ENCODE assay signal across 11 cellular contexts in genomic region chr12:116520801-116521471, GRCh38. TPM values are rescaled to one million over a fixed set of nuclear protein-coding genes. Genes with fewer than 3 reads are reported as not detected.
DNase-seq lines count a peak whose midpoint lies in the region; ATAC-seq and TF ChIP-seq lines count a peak whose summit lies in the region.
"Had no signal": no experiment of that assay in that cellular context is flagged by ENCODE, and none has a peak within 500 bp of the region (broad histone marks: within the 10 kb centered on the region; RNA-seq: fewer than 3 reads in every experiment).

No MANE protein-coding gene starts in this region.

- peak overlapping the region; percentile 72 for H2AK5ac ChIP-seq in mesenchymal stem cell (ENCODE audit: low read length, severe bottlenecking)

- H3K27me3 ChIP-seq in MG63 (no peaks in the 10 kb centered on the region), mesenchymal stem cell (ENCODE audit: control insufficient read depth in 1 of 2, insufficient read depth in 1 of 2, low read length in 2 of 2) (peaks cover 0 to 3% of the 10 kb centered on the region in 2 experiments), endodermal cell (ENCODE audit: control insufficient read depth, insufficient read depth, low read length, poor library complexity, severe bottlenecking) (no peaks in the 10 kb centered on the region)

- H3K18ac ChIP-seq in mesenchymal stem cell (ENCODE audit: low read depth in 1 of 2, low read length in 2 of 2): peak overlapping the region in 1 of 2 experiments; percentile 72

- H3K4me1 Mint-ChIP-seq in endodermal cell: peaks cover 40% of the 10 kb centered on the region

- H3K4ac ChIP-seq in mesenchymal stem cell (ENCODE audit: low read depth in 1 of 2, low read length in 2 of 2): no peak overlapping the region

- H2BK120ac ChIP-seq in mesenchymal stem cell (ENCODE audit: low read depth, low read length): no peak overlapping the region

- no peak overlapping the region for H2BK5ac ChIP-seq in mesenchymal stem cell (ENCODE audit: low read depth, low read length, poor library complexity, severe bottlenecking)

- no peaks in the 10 kb centered on the region for H3K36me3 Mint-ChIP-seq in endodermal cell (ENCODE audit: low read depth)
- H3K36me3 Mint-ChIP-seq: CD4-positive, CD25-positive, alpha-beta regulatory T cell had no signal

- H3K4me2 ChIP-seq in mesenchymal stem cell (ENCODE audit: low read length, poor library complexity, severe bottlenecking): peak overlapping the region; percentile 12

- peaks cover 31% of the 10 kb centered on the region for H3K27me3 Mint-ChIP-seq in endodermal cell (ENCODE audit: insufficient read depth)
- H3K27me3 Mint-ChIP-seq: CD4-positive, CD25-positive, alpha-beta regulatory T cell had no signal

- 50% methylated on average over 15 of the region's 15 CpGs for WGBS in mesenchymal stem cell
- 78 to 88% methylated on average over 6 to 15 of the region's 15 CpGs for WGBS in endodermal cell (ENCODE audit: insufficient coverage in 1 of 2, insufficient read length in 1 of 2), 2 experiments

- peak overlapping the region; percentile 70 for H2BK15ac ChIP-seq in mesenchymal stem cell (ENCODE audit: low read depth, poor library complexity, severe bottlenecking)

- DNase-seq in AG10803 (ENCODE audit: low read depth) (peak; percentile 91), MG63 (peak; percentile 67), cardiac fibroblast (ENCODE audit: low read depth in 2 of 2) (peak; percentile 46 to 77), mesenchymal stem cell (peak; percentile 59), DMS79 treated with DMSO at 0.1 percent for 48 hours (lab: John Stamatoyannopoulos, UW) (no peak), endodermal cell (no peak)
- no peak for DNase-seq in activated T-cell treated with anti-CD3 and anti-CD28 coated beads, Interleukin-2, amount 50 U/mL, for 48 hours
- DNase-seq: NCI-H2081 treated with DMSO at 0.1 percent for 48 hours, psoas muscle had no signal

- peak overlapping the region in 1 of 2 experiments; percentile 56 for H3K14ac ChIP-seq in mesenchymal stem cell (ENCODE audit: low read length in 2 of 2)

- no peaks in the 10 kb centered on the region for H3K9me3 ChIP-seq in MG63
- no peaks in the 10 kb centered on the region for H3K9me3 ChIP-seq in mesenchymal stem cell (ENCODE audit: control insufficient read depth, low read length)
- no peaks in the 10 kb centered on the region for H3K9me3 ChIP-seq in endodermal cell (ENCODE audit: control insufficient read depth, low read length)
- H3K9me3 ChIP-seq: psoas muscle had no signal

- no peak overlapping the region for H2AFZ ChIP-seq in mesenchymal stem cell (ENCODE audit: low read depth, low read length)

- no peak overlapping the region for H4K8ac ChIP-seq in mesenchymal stem cell (ENCODE audit: low read length)

- TF ChIP-seq CTCF in AG10803 (conservative IDR thresholded peaks at IDR 0.05; ENCODE audit: low read length) (no peak), cardiac fibroblast (IDR thresholded peaks at IDR 0.05; ENCODE audit: low read depth, low read length) (no peak), endodermal cell (conservative IDR thresholded peaks at IDR 0.05) (no peak)

- no peak overlapping the region for H3K4me3 Mint-ChIP-seq in endodermal cell
- H3K4me3 Mint-ChIP-seq: CD4-positive, CD25-positive, alpha-beta regulatory T cell had no signal

- H3K4me3 ChIP-seq in AG10803 (ENCODE audit: low read length) (peak overlapping the region; percentile 0; the same call in 1 of the 2 replicates), MG63 (no peak overlapping the region), cardiac fibroblast (replicated peaks in 1 of 2; ENCODE audit: low read depth in 2 of 2, low read length in 2 of 2) (no peak overlapping the region), mesenchymal stem cell (ENCODE audit: insufficient read depth in 1 of 2, low read depth in 1 of 2, low read length in 2 of 2) (no peak overlapping the region), endodermal cell (ENCODE audit: low read length) (no peak overlapping the region)
- H3K4me3 ChIP-seq: psoas muscle had no signal

- ATAC-seq in GM19463 (IDR thresholded peaks at IDR 0.05; ENCODE audit: unreplicated experiment): no peak

- peak overlapping the region; percentile 3 for H3K27ac ChIP-seq in mesenchymal stem cell (ENCODE audit: low read length, poor library complexity, severe bottlenecking)
- H3K27ac ChIP-seq in endodermal cell (ENCODE audit: low read depth, low read length): no peak overlapping the region
- H3K27ac ChIP-seq: psoas muscle had no signal

- H4K91ac ChIP-seq in mesenchymal stem cell (ENCODE audit: low read length): peak overlapping the region; percentile 57

- no peak overlapping the region for H3K9ac ChIP-seq in mesenchymal stem cell (ENCODE audit: low read length)
- no peak overlapping the region for H3K9ac ChIP-seq in endodermal cell (ENCODE audit: extremely low read depth, low read length, poor library complexity, severe bottlenecking)

- no peak overlapping the region for H3K27ac Mint-ChIP-seq in endodermal cell
- H3K27ac Mint-ChIP-seq: CD4-positive, CD25-positive, alpha-beta regulatory T cell had no signal

- no peaks in the 10 kb centered on the region for H3K36me3 ChIP-seq in MG63
- no peaks in the 10 kb centered on the region for H3K36me3 ChIP-seq in mesenchymal stem cell (ENCODE audit: control insufficient read depth in 1 of 2, insufficient read depth in 2 of 2, low read depth in 1 of 2, low read length in 2 of 2)
- H3K36me3 ChIP-seq in endodermal cell (ENCODE audit: control insufficient read depth, insufficient read depth, low read length): no peaks in the 10 kb centered on the region

- H3K23ac ChIP-seq in mesenchymal stem cell (ENCODE audit: low read length in 2 of 2): no peak overlapping the region

- H3K4me1 ChIP-seq in mesenchymal stem cell (ENCODE audit: control insufficient read depth, insufficient read depth, low read depth, low read length) (peaks cover 14% of the 10 kb centered on the region), endodermal cell (ENCODE audit: control insufficient read depth, insufficient read depth, low read length) (peaks cover 4% of the 10 kb centered on the region)

- H2BK12ac ChIP-seq in mesenchymal stem cell (ENCODE audit: low read length in 2 of 2): peak overlapping the region in 1 of 2 experiments; percentile 28

- no peaks in the 10 kb centered on the region for H3K79me1 ChIP-seq in mesenchymal stem cell (replicated peaks; ENCODE audit: low read length, poor library complexity, severe bottlenecking)

- no peaks in the 10 kb centered on the region for H3K9me3 Mint-ChIP-seq in endodermal cell

RNA-seq across cellular contexts. Expression of gene MAP1LC3B2, which starts 38.2 kb away (rescaled TPM):
- 0.26 TPM in 1 of 2 replicates, not detected in the other for total RNA-seq in MG63 (2014; rRNA removed; shearing (Covaris generic); ENCODE audit: low replicate concordance)
- polyA plus RNA-seq in mesenchymal stem cell (2013, experiment 1 of 2): 0.32 TPM
- 0.60 TPM for polyA plus RNA-seq in mesenchymal stem cell (2013, experiment 2 of 2)
- total RNA-seq in endodermal cell: 1 to 10 TPM in 1 of 2 donors, under 1 TPM in 1; 0.80 to 1.4 TPM
- polyA plus RNA-seq in endodermal cell (2013, experiment 1 of 2): 3.7 TPM
- 3.5 TPM for polyA plus RNA-seq in endodermal cell (2013, experiment 2 of 2)

Comparison
In these comparisons a context has a peak if more than half of its experiments do, and no peak if none do; other contexts are left out.
1. DNase-seq: peak in AG10803 (single experiment), MG63 (single experiment), cardiac fibroblast (2 of 2) and mesenchymal stem cell (single experiment); none in activated T-cell treated with anti-CD3 and anti-CD28 coated beads, Interleukin-2, amount 50 U/mL, for 48 hours (0 of 2), DMS79 treated with DMSO at 0.1 percent for 48 hours (single experiment) and endodermal cell (single experiment).